In genomic region chr10:70146489-70147488, GRCh38 we compare ENCODE assay signal across 1 cellular context.
A peak's percentile ranks its signal among the peaks of the same experiment; 100 is the strongest.
TF ChIP-seq lines count a peak whose summit lies in the region.

TYSND1 (minus strand) TSS chr10:70146700; CDS start chr10:70146586, 114 bp downstream.

TF ChIP-seq in HepG2, 621 proteins besides CTCF, POLR2A, EP300 and RAD21 (continued from another document and continues in another):
- TF ChIP-seq HMGXB3 (CRISPR knock-in tag; IDR thresholded peaks at IDR 0.05; ENCODE audit: borderline replicate concordance) (peak; percentile 41; the same call in 1 of the 2 replicates), ZNF737 (CRISPR knock-in tag; IDR thresholded peaks at IDR 0.05; ENCODE audit: borderline replicate concordance) (no peak), ZGPAT (CRISPR knock-in tag; IDR thresholded peaks at IDR 0.05) (peak; percentile 21), KDM2A (CRISPR knock-in tag; IDR thresholded peaks at IDR 0.05; ENCODE audit: borderline replicate concordance, low read depth) (peak; percentile 89; the same call in 1 of the 2 replicates), ZNF407 (CRISPR knock-in tag; IDR thresholded peaks at IDR 0.05; ENCODE audit: not compliant biosample characterization) (peak; percentile 67), PRDM10 (CRISPR knock-in tag; IDR thresholded peaks at IDR 0.05; ENCODE audit: low read depth) (peak; percentile 56; the same call in 1 of the 2 replicates), TRAFD1 (CRISPR knock-in tag; IDR thresholded peaks at IDR 0.05; ENCODE audit: borderline replicate concordance) (no peak), YEATS2 (CRISPR knock-in tag; IDR thresholded peaks at IDR 0.05; ENCODE audit: borderline replicate concordance) (no peak), ZNF639 (CRISPR knock-in tag; conservative IDR thresholded peaks at IDR 0.05) (no peak), ARID3A (IDR thresholded peaks at IDR 0.05; ENCODE audit: low read depth, low read length) (peak; percentile 73), DBP (CRISPR knock-in tag; IDR thresholded peaks at IDR 0.05; ENCODE audit: not compliant biosample characterization) (no peak)
